In genomic region chr17:82298538-82299421, GRCh38 we compare ENCODE assay signal across 9 cellular contexts. TPM values are rescaled to one million over a fixed set of nuclear protein-coding genes. Genes with fewer than 3 reads are reported as not detected.
DNase-seq lines count a peak whose midpoint lies in the region; ATAC-seq, FAIRE-seq and TF ChIP-seq lines count a peak whose summit lies in the region.
"Had no signal": no experiment of that assay in that cellular context is flagged by ENCODE, and none has a peak within 500 bp of the region (broad histone marks: within the 10 kb centered on the region; RNA-seq: fewer than 3 reads in every experiment).

No MANE protein-coding gene starts in this region.

- POLR2A ChIA-PET in RWPE1 (lab: Yijun Ruan, JAX; ENCODE audit: low non-redundant PET) (interaction anchor here (0.8 to 1.9 kb wide), 3 partner anchors 25 to 35 kb away, joined by 4 to 5 read pairs (median 4); partner anchors contain the start of gene SECTM1), endothelial cell of umbilical vein (lab: Charles Lee) (no interaction called here)

- H3K27me3 ChIP-seq in endothelial cell of umbilical vein (ENCODE audit: control insufficient read depth in 2 of 2, insufficient read depth in 2 of 2, low read length in 2 of 2) (no peaks in the 10 kb centered on the region), gastrocnemius medialis (no peaks in the 10 kb centered on the region)

- H3K27me3 Mint-ChIP-seq in Calu3 (ENCODE audit: unreplicated experiment) (peaks cover 7% of the 10 kb centered on the region), endothelial cell (ENCODE audit: unreplicated experiment) (peaks cover 6% of the 10 kb centered on the region)

- H3K9me3 Mint-ChIP-seq in Calu3 (ENCODE audit: low read depth, unreplicated experiment): no peaks in the 10 kb centered on the region
- H3K9me3 Mint-ChIP-seq in endothelial cell (ENCODE audit: unreplicated experiment): no peaks in the 10 kb centered on the region

- peak overlapping the region; percentile 69 for H3K4me2 ChIP-seq in endothelial cell of umbilical vein (ENCODE audit: insufficient read depth, low read length)

- in situ Hi-C loops in gastrocnemius medialis (cut with MboI; ENCODE audit: low sequenced_read_pairs in 4 of 4): no loop called here

- H3K36me3 ChIP-seq in endothelial cell of umbilical vein (ENCODE audit: control insufficient read depth in 2 of 2, extremely low read depth in 1 of 2, insufficient read depth in 2 of 2, low read length in 2 of 2) (no peaks in the 10 kb centered on the region), gastrocnemius medialis (no peaks in the 10 kb centered on the region)

- dilution Hi-C loops in endothelial cell of umbilical vein (cut with MboI; ENCODE audit: extremely low pct_ligation_motif_present, low sequenced_read_pairs): no loop called here

- ATAC-seq in gastrocnemius medialis: no peak
- no peak for ATAC-seq in GM21528 (IDR thresholded peaks at IDR 0.05; ENCODE audit: low FRiP score, unreplicated experiment)

- H3K79me2 ChIP-seq in endothelial cell of umbilical vein (ENCODE audit: control insufficient read depth, insufficient read depth, low read length): no peaks in the 10 kb centered on the region

- H3K36me3 Mint-ChIP-seq in Calu3 (ENCODE audit: insufficient read depth, unreplicated experiment) (peaks cover 36% of the 10 kb centered on the region), endothelial cell (ENCODE audit: low read depth, unreplicated experiment) (no peaks in the 10 kb centered on the region)

- peak overlapping the region; percentile 92 for H3K9ac ChIP-seq in endothelial cell of umbilical vein (replicated peaks; ENCODE audit: extremely low read depth, insufficient read depth, low read length)

- no peak for TF ChIP-seq POLR2A in endothelial cell of umbilical vein (IDR thresholded peaks at IDR 0.05; ENCODE audit: low read depth, low read length)
- TF ChIP-seq POLR2A in gastrocnemius medialis (IDR thresholded peaks at IDR 0.05): no peak

- H3K4me3 ChIP-seq in endothelial cell of umbilical vein (replicated peaks in 1 of 3; ENCODE audit: insufficient read depth in 1 of 3, low read depth in 1 of 3, low read length in 3 of 3) (peak overlapping the region in 1 of 3 experiments; percentile 43), gastrocnemius medialis (peak overlapping the region; percentile 49 to 62 (median 56))

- H3K4me1 Mint-ChIP-seq in Calu3 (ENCODE audit: low read depth, unreplicated experiment): peaks cover 63% of the 10 kb centered on the region
- no peaks in the 10 kb centered on the region for H3K4me1 Mint-ChIP-seq in endothelial cell (ENCODE audit: unreplicated experiment)

- intact Hi-C loops in Calu3 (cut with micrococcal nuclease; ENCODE audit: unreplicated experiment) (loop anchor here (5.0 to 10.0 kb wide), 2 partner anchors 39 to 54 kb away; no protein-coding TSS in a partner anchor), endothelial cell of umbilical vein (cut with micrococcal nuclease) (loop anchor here (2.0 to 5.0 kb wide), 3 partner anchors 39 to 119 kb away; partner anchors contain the start of genes HEXD and OGFOD3), gastrocnemius medialis (cut with DNase I; ENCODE audit: low total_unique reads) (loop anchor here (1.0 to 5.0 kb wide), 2 partner anchors 31 to 361 kb away; partner anchors contain the start of gene PYCR1)

- DNase-seq in Calu3: no peak
- no peak for DNase-seq in RWPE1 (ENCODE audit: low spot score)
- DNase-seq in endothelial cell of umbilical vein (ENCODE audit: low read depth, low spot score): no peak
- no peak for DNase-seq in gastrocnemius medialis
- no peak for DNase-seq in endothelial cell (ENCODE audit: low spot score)
- DNase-seq in medulla oblongata (ENCODE audit: extremely low spot score): no peak
- DNase-seq in activated gamma-delta T cell treated with Interleukin-2 at 50 U/mL for 16 hours: no peak

- peak overlapping the region; percentile 74 for H3K4me3 Mint-ChIP-seq in Calu3 (ENCODE audit: low read depth, unreplicated experiment)
- H3K4me3 Mint-ChIP-seq in endothelial cell (ENCODE audit: unreplicated experiment): no peak overlapping the region

- H3K4me1 ChIP-seq in endothelial cell of umbilical vein (ENCODE audit: control insufficient read depth, extremely low read depth, insufficient read depth, low read length): peaks cover 38% of the 10 kb centered on the region
- H3K4me1 ChIP-seq in gastrocnemius medialis: peaks cover 37 to 40% of the 10 kb centered on the region in 2 donors

- H3K27ac Mint-ChIP-seq in Calu3 (ENCODE audit: unreplicated experiment): peak overlapping the region; percentile 85
- H3K27ac Mint-ChIP-seq in endothelial cell (ENCODE audit: unreplicated experiment): no peak overlapping the region

- TF ChIP-seq CTCF in Calu3 (IDR thresholded peaks at IDR 0.05; ENCODE audit: unreplicated experiment) (no peak), RWPE1 (conservative IDR thresholded peaks at IDR 0.05; ENCODE audit: low read depth) (no peak), endothelial cell of umbilical vein (IDR thresholded peaks at IDR 0.05; ENCODE audit: extremely low read depth in 1 of 2, insufficient read depth in 1 of 2, low read depth in 1 of 2, low read length in 2 of 2) (no peak), gastrocnemius medialis (IDR thresholded peaks at IDR 0.05 in 4 of 5, conservative IDR thresholded peaks at IDR 0.05 in 1 of 5) (peak in 1 of 5 experiments; percentile 3), endothelial cell (IDR thresholded peaks at IDR 0.05; ENCODE audit: unreplicated experiment) (no peak)

- no peak for FAIRE-seq in endothelial cell of umbilical vein (lab: Jason Lieb, UNC)
- FAIRE-seq: islet of Langerhans had no signal

- BruUV-seq in Calu3 (replicated peaks; lab: Mats Ljungman, UMichigan) (no TSS peak), endothelial cell of umbilical vein (replicated peaks; lab: Mats Ljungman, UMichigan) (no TSS peak)

- peak overlapping the region; percentile 100 for H3K27ac ChIP-seq in RWPE1
- H3K27ac ChIP-seq in endothelial cell of umbilical vein (ENCODE audit: insufficient read depth, low read depth, low read length): peak overlapping the region; percentile 93
- H3K27ac ChIP-seq in gastrocnemius medialis: peak overlapping the region; percentile 84 to 98 (median 93)

- no peaks in the 10 kb centered on the region for H3K9me1 ChIP-seq in endothelial cell of umbilical vein (replicated peaks; ENCODE audit: control insufficient read depth, extremely low read depth, insufficient read depth, low read length)

- H2AFZ ChIP-seq in endothelial cell of umbilical vein (ENCODE audit: low read depth, low read length): peak overlapping the region; percentile 5

- no peaks in the 10 kb centered on the region for H4K20me1 ChIP-seq in endothelial cell of umbilical vein (replicated peaks; ENCODE audit: control insufficient read depth, extremely low read depth, insufficient read depth, low read length)

- CTCF ChIA-PET in Calu3 (lab: Charles Lee) (interaction anchor here (1.0 to 1.9 kb wide), 4 partner anchors 10 to 93 kb away, joined by 3 to 5 read pairs (median 4); no protein-coding TSS in a partner anchor), RWPE1 (lab: Yijun Ruan, JAX) (interaction anchor here (0.6 to 0.9 kb wide), 5 partner anchors 19 to 786 kb away, joined by 3 to 5 read pairs (median 3); partner anchors contain the start of gene CD7), endothelial cell of umbilical vein (lab: Charles Lee) (interaction anchor here (0.9 to 4.4 kb wide), 10 partner anchors 23 to 268 kb away, joined by 3 to 26 read pairs (median 4); partner anchors contain the start of genes OGFOD3 and SECTM1)

- H3K9me3 ChIP-seq in endothelial cell of umbilical vein (replicated peaks; ENCODE audit: control insufficient read depth, insufficient read depth, low read length): no peaks in the 10 kb centered on the region
- no peaks in the 10 kb centered on the region for H3K9me3 ChIP-seq in gastrocnemius medialis

TF ChIP-seq in endothelial cell of umbilical vein, 7 proteins besides CTCF, POLR2A, EP300 and RAD21 (continues in another document):
- TF ChIP-seq POLR2AphosphoS5 (IDR thresholded peaks at IDR 0.05; ENCODE audit: insufficient read depth, low read depth, low read length) (no peak), FOS (IDR thresholded peaks at IDR 0.05; ENCODE audit: borderline replicate concordance, insufficient read depth, low read length) (no peak)

RNA-seq across cellular contexts. Expression of gene CD7, which starts 18.6 kb away (rescaled TPM):
- 0.34 TPM in 1 of 2 replicates, not detected in the other for total RNA-seq in Calu3 (2022)
- not detected in 2 replicates for total RNA-seq in endothelial cell of umbilical vein
- not detected in 2 replicates for polyA plus RNA-seq in endothelial cell of umbilical vein
- polyA plus RNA-seq in endothelial cell of umbilical vein (2011; cell fraction: cytosol; rRNA removed): not detected in 2 replicates
- polyA plus RNA-seq in endothelial cell of umbilical vein (2011; cell fraction: nucleus; rRNA removed): not detected in 2 replicates
- polyA plus RNA-seq in endothelial cell of umbilical vein (2012): not detected in 2 replicates
- not detected in 2 replicates for polyA minus RNA-seq in endothelial cell of umbilical vein
- not detected for polyA minus RNA-seq in endothelial cell of umbilical vein (2011; cell fraction: cytosol; rRNA and poly(A)+ RNA removed)
- polyA minus RNA-seq in endothelial cell of umbilical vein (2011; cell fraction: nucleus; rRNA and poly(A)+ RNA removed): not detected in 2 replicates
- 1 to 10 TPM in 1 of 4 donors, not detected in 3; 1.7 TPM for total RNA-seq in gastrocnemius medialis
- total RNA-seq in endothelial cell (ENCODE audit: unreplicated experiment): not detected

RNA-seq across cellular contexts. Expression of gene CSNK1D, which starts 25.3 kb away (rescaled TPM):
- total RNA-seq in Calu3 (2022) (157 and 160 TPM in 2 replicates), endothelial cell of umbilical vein (143 and 155 TPM in 2 replicates), gastrocnemius medialis (10 to 100 TPM; 34.0 to 55.2 (median 47.3) TPM), endothelial cell (ENCODE audit: unreplicated experiment) (149 TPM)
- polyA plus RNA-seq in endothelial cell of umbilical vein: 123 and 127 TPM in 2 replicates
- polyA plus RNA-seq in endothelial cell of umbilical vein (2011; cell fraction: cytosol; rRNA removed): 137 and 147 TPM in 2 replicates
- 510 and 541 TPM in 2 replicates for polyA plus RNA-seq in endothelial cell of umbilical vein (2011; cell fraction: nucleus; rRNA removed)
- polyA plus RNA-seq in endothelial cell of umbilical vein (2012): 147 and 161 TPM in 2 replicates
- polyA minus RNA-seq in endothelial cell of umbilical vein: 108 and 121 TPM in 2 replicates
- polyA minus RNA-seq in endothelial cell of umbilical vein (2011; cell fraction: cytosol; rRNA and poly(A)+ RNA removed): 34.4 TPM
- polyA minus RNA-seq in endothelial cell of umbilical vein (2011; cell fraction: nucleus; rRNA and poly(A)+ RNA removed): 96.1 and 97.5 TPM in 2 replicates

RNA-seq across cellular contexts. Expression of gene SECTM1, which starts 34.8 kb away (rescaled TPM):
- total RNA-seq in Calu3 (2022): 10.4 and 13.4 TPM in 2 replicates
- 0.46 and 1.9 TPM in 2 replicates for total RNA-seq in endothelial cell of umbilical vein
- polyA plus RNA-seq in endothelial cell of umbilical vein: 1.3 and 2.3 TPM in 2 replicates
- polyA plus RNA-seq in endothelial cell of umbilical vein (2011; cell fraction: cytosol; rRNA removed): 1.2 and 2.5 TPM in 2 replicates
- 1.2 TPM in 1 of 2 replicates, not detected in the other for polyA plus RNA-seq in endothelial cell of umbilical vein (2011; cell fraction: nucleus; rRNA removed)
- 1.9 and 3.2 TPM in 2 replicates for polyA plus RNA-seq in endothelial cell of umbilical vein (2012)
- polyA minus RNA-seq in endothelial cell of umbilical vein: 0.19 and 0.40 TPM in 2 replicates
- polyA minus RNA-seq in endothelial cell of umbilical vein (2011; cell fraction: cytosol; rRNA and poly(A)+ RNA removed): 7.6 TPM
- polyA minus RNA-seq in endothelial cell of umbilical vein (2011; cell fraction: nucleus; rRNA and poly(A)+ RNA removed): 0.34 TPM in 1 of 2 replicates, not detected in the other
- total RNA-seq in gastrocnemius medialis: 1 to 10 TPM; 3.3 to 9.5 (median 5.6) TPM
- total RNA-seq in endothelial cell (ENCODE audit: unreplicated experiment): not detected
